ENCODE assay signal across 11 cellular contexts in the genomic region with DNA sequence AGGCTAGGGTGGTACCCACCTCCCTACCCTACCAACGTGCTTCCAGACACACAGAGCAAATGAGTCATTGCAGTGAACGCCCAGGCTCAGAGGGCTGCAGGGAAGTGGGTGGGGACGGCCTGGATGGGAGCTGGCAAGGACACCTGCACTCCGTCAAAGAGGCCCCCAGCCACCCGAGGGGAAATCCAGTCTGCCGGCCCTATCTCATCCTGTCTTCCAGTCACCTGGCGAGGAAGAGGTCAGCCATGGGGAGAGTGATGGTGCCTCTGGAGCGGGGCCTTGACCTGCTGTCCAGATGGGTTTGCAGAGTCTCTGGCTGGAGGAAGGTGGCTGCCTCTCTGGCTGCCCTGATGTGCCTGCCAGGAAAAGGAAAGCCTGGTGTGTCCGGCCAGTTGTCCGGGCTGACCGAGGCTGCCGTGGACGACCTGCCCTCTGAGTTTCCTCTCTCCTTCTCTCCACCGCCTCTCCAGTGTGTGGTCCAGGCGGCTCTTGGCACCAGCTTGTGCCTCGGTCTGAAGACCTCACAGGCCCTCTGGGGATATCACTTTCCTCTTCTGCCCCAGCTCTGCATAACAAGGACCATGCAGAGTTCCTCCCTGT.
DNase-seq lines count a peak whose midpoint lies in the region; ATAC-seq and TF ChIP-seq lines count a peak whose summit lies in the region.
"Had no signal": no experiment of that assay in that cellular context is flagged by ENCODE, and none has a peak within 500 bp of the region (broad histone marks: within the 10 kb centered on the region; RNA-seq: fewer than 3 reads in every experiment).

No MANE protein-coding gene starts in this region.

- H3K9ac ChIP-seq in endodermal cell (ENCODE audit: extremely low read depth, low read length, poor library complexity, severe bottlenecking), result no peak overlapping the region

- H3K36me3 Mint-ChIP-seq in endodermal cell (ENCODE audit: low read depth), result no peaks in the 10 kb centered on the region

- peaks cover 23% of the 10 kb centered on the region for H3K4me1 Mint-ChIP-seq in endodermal cell

- DNase-seq in Right ventricle myocardium superior (peak; percentile 46), cardiac septum (ENCODE audit: low spot score) (no peak), endodermal cell (peak; percentile 41), lung microvascular endothelial cell (ENCODE audit: low read depth in 2 of 2) (peak; percentile 46 to 95), aorta (peak in 1 of 2 donors; percentile 74)
- DNase-seq: activated CD4-positive, alpha-beta T cell treated with anti-CD3 and anti-CD28 coated beads for 36 hours; hippocampal formation had no signal

- no peaks in the 10 kb centered on the region for H3K36me3 ChIP-seq in endodermal cell (ENCODE audit: control insufficient read depth, insufficient read depth, low read length)
- H3K36me3 ChIP-seq in aorta (ENCODE audit: control insufficient read depth in 1 of 2, insufficient read depth in 2 of 2, low read length in 1 of 2), result no peaks in the 10 kb centered on the region

- WGBS in endodermal cell (ENCODE audit: insufficient coverage in 1 of 2, insufficient read length in 1 of 2), 2 experiments, result 92 to 94% methylated on average over 14 to 16 of the region's 16 CpGs
- WGBS in aorta, 2 donors, result 86 to 90% methylated on average over 16 of the region's 16 CpGs

- H3K27me3 ChIP-seq in endodermal cell (ENCODE audit: control insufficient read depth, insufficient read depth, low read length, poor library complexity, severe bottlenecking) (no peaks in the 10 kb centered on the region), aorta (ENCODE audit: control insufficient read depth in 1 of 2, insufficient read depth in 2 of 2, low read length in 1 of 2) (no peaks in the 10 kb centered on the region)

- H3K27ac ChIP-seq in endodermal cell (ENCODE audit: low read depth, low read length) (no peak overlapping the region), aorta (ENCODE audit: low read depth in 1 of 2, low read length in 2 of 2) (no peak overlapping the region)

- H3K27ac Mint-ChIP-seq in endodermal cell, result no peak overlapping the region
- H3K27ac Mint-ChIP-seq: activated CD4-positive, alpha-beta T cell treated with anti-CD3 and anti-CD28 coated beads for 36 hours; dendritic cell treated with granulocyte-macrophage colony-stimulating factor and Interleukin-4, amounts not matched to agents 40 ng/mL and 50 ng/mL, for 4 days had no signal

- H3K9me3 ChIP-seq in endodermal cell (ENCODE audit: control insufficient read depth, low read length), result peaks cover 2% of the 10 kb centered on the region
- H3K9me3 ChIP-seq in aorta (ENCODE audit: control insufficient read depth, low read length), result no peaks in the 10 kb centered on the region

- peak; percentile 52 for ATAC-seq in Right ventricle myocardium superior (ENCODE audit: poor library complexity)
- peak; percentile 59 for ATAC-seq in aorta (ENCODE audit: low FRiP score)
- ATAC-seq in HG02759 (IDR thresholded peaks at IDR 0.05; ENCODE audit: unreplicated experiment), result no peak
- no peak for ATAC-seq in HG03520 (IDR thresholded peaks at IDR 0.05; ENCODE audit: unreplicated experiment)
- no peak for ATAC-seq in HG03039 (IDR thresholded peaks at IDR 0.05; ENCODE audit: unreplicated experiment)
- ATAC-seq: activated CD4-positive, alpha-beta T cell treated with anti-CD3 and anti-CD28 coated beads for 36 hours had no signal

- H3K4me1 ChIP-seq in endodermal cell (ENCODE audit: control insufficient read depth, insufficient read depth, low read length) (peaks cover 16% of the 10 kb centered on the region), aorta (ENCODE audit: control insufficient read depth in 1 of 2, insufficient read depth in 2 of 2, low read length in 2 of 2) (no peaks in the 10 kb centered on the region)

- peaks cover 33% of the 10 kb centered on the region for H3K27me3 Mint-ChIP-seq in endodermal cell (ENCODE audit: insufficient read depth)
- H3K27me3 Mint-ChIP-seq: activated CD4-positive, alpha-beta T cell treated with anti-CD3 and anti-CD28 coated beads for 36 hours had no signal

- intact Hi-C loops in Right ventricle myocardium superior (cut with DNase I) (no loop called here), cardiac septum (cut with DNase I) (loop anchor here (10.0 kb wide), 1 partner anchor 521 kb away; no protein-coding TSS in a partner anchor), aorta (cut with DNase I) (no loop called here)

- no peak for TF ChIP-seq CTCF in endodermal cell (conservative IDR thresholded peaks at IDR 0.05)

- H3K4me3 Mint-ChIP-seq in endodermal cell, result no peak overlapping the region
- H3K4me3 Mint-ChIP-seq: activated CD4-positive, alpha-beta T cell treated with anti-CD3 and anti-CD28 coated beads for 36 hours; dendritic cell treated with granulocyte-macrophage colony-stimulating factor and Interleukin-4, amounts not matched to agents 40 ng/mL and 50 ng/mL, for 4 days had no signal

- no peaks in the 10 kb centered on the region for H3K9me3 Mint-ChIP-seq in endodermal cell
- H3K9me3 Mint-ChIP-seq: dendritic cell treated with granulocyte-macrophage colony-stimulating factor and Interleukin-4, amounts not matched to agents 40 ng/mL and 50 ng/mL, for 4 days had no signal

- H3K4me3 ChIP-seq in endodermal cell (ENCODE audit: low read length), result no peak overlapping the region
- H3K4me3 ChIP-seq in aorta (ENCODE audit: low read length in 2 of 2), result no peak overlapping the region

Comparison
In these comparisons a context has a peak if more than half of its experiments do, and no peak if none do; other contexts are left out.
1. ATAC-seq: peak in Right ventricle myocardium superior (single experiment) and aorta (single experiment); none in HG02759 (single experiment), HG03520 (single experiment) and HG03039 (single experiment).